ENCODE assay signal across 17 cellular contexts in the genomic region with DNA sequence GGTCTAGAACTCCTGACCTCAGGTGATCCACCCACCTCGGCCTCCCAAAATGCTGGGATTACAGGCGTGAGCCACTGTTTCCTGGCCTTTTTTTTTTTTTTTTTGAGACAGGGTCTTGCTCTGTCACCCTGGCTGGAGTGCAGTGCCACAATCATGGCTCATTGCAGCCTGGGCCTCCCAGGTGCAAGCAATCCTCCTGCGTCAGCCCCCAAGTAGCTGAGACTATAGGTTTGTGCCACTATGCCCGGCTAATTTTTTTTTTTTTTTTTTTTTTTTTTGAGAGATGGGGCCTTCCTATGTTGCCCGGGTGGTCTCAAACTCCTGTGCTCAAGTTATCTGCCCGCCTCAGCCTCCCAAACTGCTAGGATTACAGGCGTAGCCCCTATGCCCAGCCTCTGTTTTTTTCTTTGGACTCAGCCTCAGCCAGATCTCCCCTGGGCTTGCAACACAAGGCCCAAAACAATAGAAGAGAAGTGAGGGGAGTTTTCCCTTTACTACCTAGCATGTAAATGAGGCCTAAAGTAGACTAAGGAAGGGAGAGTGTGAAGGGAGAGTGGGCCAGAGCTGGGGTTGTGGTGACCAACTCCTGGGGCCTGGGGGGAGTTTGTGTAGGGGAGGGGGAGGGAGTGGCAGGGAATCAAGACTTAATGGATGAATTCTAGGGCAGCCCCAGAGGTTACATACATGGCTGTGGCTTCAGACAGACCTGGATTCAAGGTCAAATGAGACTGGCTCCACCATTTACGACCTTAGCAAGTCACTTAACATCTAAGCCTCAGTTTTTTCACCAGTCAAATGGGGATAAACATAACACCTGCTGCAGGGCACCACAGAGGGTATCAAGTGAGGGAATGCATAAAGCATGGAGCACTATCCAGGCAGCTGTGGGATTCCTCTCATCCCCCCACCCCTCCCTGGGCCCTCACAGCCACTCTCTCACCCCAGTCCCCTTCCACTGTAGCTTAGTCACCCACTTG. TPM values are rescaled to one million over a fixed set of nuclear protein-coding genes. Genes with fewer than 3 reads are reported as not detected.
DNase-seq lines count a peak whose midpoint lies in the region; ATAC-seq, FAIRE-seq and TF ChIP-seq lines count a peak whose summit lies in the region.
"Had no signal": no experiment of that assay in that cellular context is flagged by ENCODE, and none has a peak within 500 bp of the region (broad histone marks: within the 10 kb centered on the region; RNA-seq: fewer than 3 reads in every experiment).

No MANE protein-coding gene starts in this region.

- no peaks in the 10 kb centered on the region for H3K9me3 ChIP-seq in GM12878 (replicated peaks; ENCODE audit: control insufficient read depth, insufficient read depth, low read length)
- H3K9me3 ChIP-seq: heart right ventricle had no signal

- peaks cover 23% of the 10 kb centered on the region for H3K79me2 ChIP-seq in GM12878 (ENCODE audit: control insufficient read depth, insufficient read depth, low read length)

- BruUV-seq in GM12878 (replicated peaks; lab: Mats Ljungman, UMichigan) = no TSS peak

- H3K36me3 ChIP-seq in GM12878 (ENCODE audit: control insufficient read depth in 2 of 2, insufficient read depth in 2 of 2, low read length in 1 of 2) = no peaks in the 10 kb centered on the region
- H3K36me3 ChIP-seq: heart right ventricle had no signal

- in situ Hi-C loops in GM12878 (cut with MboI) = no loop called here

- H3K9me3 Mint-ChIP-seq in activated CD4-positive, alpha-beta T cell treated with anti-CD3 and anti-CD28 coated beads, Interleukin-2, amount 10 ng/mL, durations not matched to agents 7 days and 5 days = no peaks in the 10 kb centered on the region
- H3K9me3 Mint-ChIP-seq in stimulated activated memory B cell treated with anti-CD40 and anti-IgM and Interleukin-4, amounts not matched to agents 10 μg/mL and 1 μg/mL and 100 μg/mL, for 72 hours = peaks cover 3% of the 10 kb centered on the region
- H3K9me3 Mint-ChIP-seq: type B pancreatic cell had no signal

- peaks cover 61% of the 10 kb centered on the region for H3K4me1 Mint-ChIP-seq in activated CD4-positive, alpha-beta T cell treated with anti-CD3 and anti-CD28 coated beads, Interleukin-2, amount 10 ng/mL, durations not matched to agents 7 days and 5 days
- peaks cover 76% of the 10 kb centered on the region for H3K4me1 Mint-ChIP-seq in stimulated activated memory B cell treated with anti-CD40 and anti-IgM and Interleukin-4, amounts not matched to agents 10 μg/mL and 1 μg/mL and 100 μg/mL, for 72 hours

- CTCF ChIA-PET in activated CD4-positive, alpha-beta T cell treated with anti-CD3 and anti-CD28 coated beads, Interleukin-2, amount 10 ng/mL, durations not matched to agents 7 days and 5 days (lab: Charles Lee) = interaction anchor here (0.6 to 21.1 kb wide), 7 partner anchors 9 to 146 kb away, joined by 3 to 442 read pairs (median 6); partner anchors contain the start of genes CEP85, SH3BGRL3, UBXN11 and ZNF593
- CTCF ChIA-PET in GM12878 (lab: Yijun Ruan, JAX) = interaction anchor here (0.7 to 11.6 kb wide), 3 partner anchors 8 to 171 kb away, joined by 3 to 879 read pairs (median 4); partner anchors contain the start of gene SH3BGRL3

- H3K27me3 Mint-ChIP-seq in activated CD4-positive, alpha-beta T cell treated with anti-CD3 and anti-CD28 coated beads, Interleukin-2, amount 10 ng/mL, durations not matched to agents 7 days and 5 days = no peaks in the 10 kb centered on the region
- H3K27me3 Mint-ChIP-seq in stimulated activated memory B cell treated with anti-CD40 and anti-IgM and Interleukin-4, amounts not matched to agents 10 μg/mL and 1 μg/mL and 100 μg/mL, for 72 hours = no peaks in the 10 kb centered on the region

- 31% methylated on average over 6 of the region's 8 CpGs for WGBS in GM12878 (ENCODE audit: insufficient coverage, insufficient replicate concordance, low lambda C conversion rate, missing lambda C conversion rate)

- H3K27me3 ChIP-seq in GM12878 (replicated peaks in 1 of 2; ENCODE audit: control insufficient read depth in 2 of 2, insufficient read depth in 2 of 2, low read length in 1 of 2) = no peaks in the 10 kb centered on the region
- H3K27me3 ChIP-seq: heart right ventricle had no signal

- TF ChIP-seq RAD21 in GM12878 (IDR thresholded peaks at IDR 0.05; ENCODE audit: insufficient read depth, low read depth, low read length) = no peak

- peaks cover 56% of the 10 kb centered on the region for H3K4me1 ChIP-seq in GM12878 (ENCODE audit: control insufficient read depth, insufficient read depth, low read length)

- ATAC-seq in GM12878 (0 out of 3 replicates have a peak, but pooled peaks have one; percentile 6), GM18907 (IDR thresholded peaks at IDR 0.05; ENCODE audit: unreplicated experiment) (no peak), HG02623 (IDR thresholded peaks at IDR 0.05; ENCODE audit: unreplicated experiment) (no peak)
- no peak for ATAC-seq in stimulated activated memory B cell treated with anti-CD40 and anti-IgM and Interleukin-4, amounts not matched to agents 10 μg/mL and 1 μg/mL and 100 μg/mL, for 72 hours

- RAD21 ChIA-PET in GM12878 (lab: Charles Lee; ENCODE audit: unreplicated experiment) = interaction anchor here (0.6 to 10.4 kb wide), 7 partner anchors 19 to 146 kb away, joined by 3 to 477 read pairs (median 8); partner anchors contain the start of genes SH3BGRL3 and ZNF593

- no peak overlapping the region for H3K4me3 ChIP-seq in NB4 (ENCODE audit: low read depth, low read length)
- peak overlapping the region; percentile 96; the same call in 1 of the 2 replicates for H3K4me3 ChIP-seq in GM12878
- H3K4me3 ChIP-seq: heart right ventricle had no signal

- peaks cover 32% of the 10 kb centered on the region for H3K36me3 Mint-ChIP-seq in activated CD4-positive, alpha-beta T cell treated with anti-CD3 and anti-CD28 coated beads, Interleukin-2, amount 10 ng/mL, durations not matched to agents 7 days and 5 days (ENCODE audit: low read depth)
- peaks cover 35% of the 10 kb centered on the region for H3K36me3 Mint-ChIP-seq in stimulated activated memory B cell treated with anti-CD40 and anti-IgM and Interleukin-4, amounts not matched to agents 10 μg/mL and 1 μg/mL and 100 μg/mL, for 72 hours
- H3K36me3 Mint-ChIP-seq: type B pancreatic cell had no signal

- FAIRE-seq in GM12878 (lab: Jason Lieb, UNC) = no peak
- FAIRE-seq: H54 had no signal

- H3K9ac ChIP-seq in GM12878 (ENCODE audit: control insufficient read depth, insufficient read depth, low read length) = peak overlapping the region; percentile 48

- no peak for TF ChIP-seq CTCF in NB4 (IDR thresholded peaks at IDR 0.05; ENCODE audit: low read depth, low read length)
- no peak for TF ChIP-seq CTCF in GM12878 (IDR thresholded peaks at IDR 0.05 in 2 of 3, conservative IDR thresholded peaks at IDR 0.05 in 1 of 3; ENCODE audit: control insufficient read depth in 2 of 3, extremely low read depth in 1 of 3, insufficient read depth in 1 of 3, low read depth in 3 of 3, low read length in 3 of 3)

- peak overlapping the region; percentile 89 for H3K27ac Mint-ChIP-seq in activated CD4-positive, alpha-beta T cell treated with anti-CD3 and anti-CD28 coated beads, Interleukin-2, amount 10 ng/mL, durations not matched to agents 7 days and 5 days
- peak overlapping the region; percentile 97 for H3K27ac Mint-ChIP-seq in stimulated activated memory B cell treated with anti-CD40 and anti-IgM and Interleukin-4, amounts not matched to agents 10 μg/mL and 1 μg/mL and 100 μg/mL, for 72 hours
- H3K27ac Mint-ChIP-seq: type B pancreatic cell had no signal

- peak overlapping the region; percentile 57 for H3K4me2 ChIP-seq in GM12878 (ENCODE audit: control insufficient read depth, insufficient read depth)

- no peak for TF ChIP-seq EP300 in GM12878 (IDR thresholded peaks at IDR 0.05; ENCODE audit: borderline replicate concordance in 1 of 2, control insufficient read depth in 1 of 2, low read depth in 2 of 2, low read length in 2 of 2)

- SMC1A ChIA-PET in GM12878 (lab: Charles Lee; ENCODE audit: uncharacterized antibody, unreplicated experiment) = interaction anchor here (0.8 to 14.9 kb wide), 6 partner anchors 9 to 189 kb away, joined by 3 to 474 read pairs (median 22); partner anchors contain the start of genes SH3BGRL3, UBXN11 and ZNF593

- H3K4me3 Mint-ChIP-seq in activated CD4-positive, alpha-beta T cell treated with anti-CD3 and anti-CD28 coated beads, Interleukin-2, amount 10 ng/mL, durations not matched to agents 7 days and 5 days = peak overlapping the region; percentile 80
- H3K4me3 Mint-ChIP-seq in stimulated activated memory B cell treated with anti-CD40 and anti-IgM and Interleukin-4, amounts not matched to agents 10 μg/mL and 1 μg/mL and 100 μg/mL, for 72 hours = peak overlapping the region; percentile 98
- H3K4me3 Mint-ChIP-seq: type B pancreatic cell had no signal

- no peak for DNase-seq in activated CD4-positive, alpha-beta T cell treated with anti-CD3 and anti-CD28 coated beads, Interleukin-2, amount 10 ng/mL, durations not matched to agents 7 days and 5 days
- no peak for DNase-seq in activated CD4-positive, alpha-beta T cell treated with anti-CD3 and anti-CD28 coated beads, Interleukin-2, amount 50 U/mL, for 1 hour
- peak; percentile 23 for DNase-seq in NB4 (ENCODE audit: low read depth)
- no peak for DNase-seq in GM12878 (ENCODE audit: low read depth, low spot score)
- DNase-seq in AG08395 (ENCODE audit: low spot score) = no peak
- DNase-seq: activated gamma-delta T cell, heart right ventricle, NCI-H1417 treated with DMSO at 0.1 percent for 48 hours, NCI-H524 treated with DMSO at 0.1 percent for 48 hours had no signal

- no peaks in the 10 kb centered on the region for H4K20me1 ChIP-seq in GM12878 (ENCODE audit: control insufficient read depth, insufficient read depth)

- peak overlapping the region; percentile 89 for H3K27ac ChIP-seq in GM12878 (ENCODE audit: control insufficient read depth, insufficient read depth)
- H3K27ac ChIP-seq: VCaP had no signal

- POLR2A ChIA-PET in activated CD4-positive, alpha-beta T cell treated with anti-CD3 and anti-CD28 coated beads, Interleukin-2, amount 10 ng/mL, durations not matched to agents 7 days and 5 days (lab: Charles Lee) = interaction anchor here (1.0 kb wide), 1 partner anchor 27 kb away, joined by 4 read pairs; no protein-coding TSS in a partner anchor
- POLR2A ChIA-PET in GM12878 (lab: Charles Lee) = interaction anchor here (0.6 to 10.6 kb wide), 8 partner anchors 9 to 1537 kb away, joined by 3 to 253 read pairs (median 4); partner anchors contain the start of gene UBXN11

- TF ChIP-seq POLR2A in NB4 (IDR thresholded peaks at IDR 0.05; ENCODE audit: extremely low read depth, insufficient read length) (no peak), GM12878 (IDR thresholded peaks at IDR 0.05; ENCODE audit: low read depth, low read length) (no peak)

- intact Hi-C loops in GM12878 (cut with micrococcal nuclease; ENCODE audit: unreplicated experiment) = loop anchor here (5.0 kb wide), 2 partner anchors 79 to 209 kb away; no protein-coding TSS in a partner anchor

- no peak overlapping the region for H2AFZ ChIP-seq in GM12878 (ENCODE audit: control insufficient read depth, low read depth, low read length)

RNA-seq across cellular contexts. Expression of gene CD52, which starts 1.6 kb away (rescaled TPM):
- total RNA-seq in activated CD4-positive, alpha-beta T cell treated with anti-CD3 and anti-CD28 coated beads, Interleukin-2, amount 10 ng/mL, durations not matched to agents 7 days and 5 days = 1,000 to 10,000 TPM; 1,663 to 1,924 TPM
- 30.6 and 34.5 TPM in 2 replicates for total RNA-seq in GM12878 (2013; cell fraction: nucleolus; rRNA removed)
- 237 and 262 TPM in 2 replicates for total RNA-seq in GM12878 (2014; rRNA removed)
- 637 and 673 TPM in 2 replicates for total RNA-seq in GM12878 (2014; rRNA removed; fragmentation: Illumina TruSeq; extraction: Trizol)
- total RNA-seq in GM12878 (2021) = 291 and 301 TPM in 2 replicates
- polyA plus RNA-seq in GM12878 (2011; ENCODE audit: low read depth) = 736 TPM
- 453 and 508 TPM in 2 replicates for polyA plus RNA-seq in GM12878 (2011; rRNA removed)
- polyA plus RNA-seq in GM12878 (2011; cell fraction: cytosol; rRNA removed) = 356 and 918 TPM in 2 replicates
- polyA plus RNA-seq in GM12878 (2011; cell fraction: nucleus; rRNA removed) = 146 and 442 TPM in 2 replicates
- 451 and 734 TPM in 2 replicates for polyA plus RNA-seq in GM12878 (2012)
- 882 and 1,118 TPM in 2 replicates for polyA plus RNA-seq in GM12878 (2014; fragmentation: Illumina TruSeq; extraction: Trizol)
- 1,000 to 10,000 TPM; 2,664 to 2,736 TPM for polyA plus RNA-seq in GM12878 (2014; fragmentation: Nextera tagmentation; extraction: Ambion mirVana)
- polyA plus RNA-seq in GM12878 (2014; rRNA removed) = 488 and 610 TPM in 2 replicates
- polyA plus RNA-seq in GM12878 (2016; fragmentation: Nextera tagmentation; extraction: Ambion mirVana) = 100 to 1,000 TPM; 382 to 390 TPM
- 113 and 183 TPM in 2 replicates for polyA minus RNA-seq in GM12878 (2011; rRNA and poly(A)+ RNA removed)
- polyA minus RNA-seq in GM12878 (2011; cell fraction: cytosol; rRNA and poly(A)+ RNA removed) = 30.9 and 34.6 TPM in 2 replicates
- polyA minus RNA-seq in GM12878 (2011; cell fraction: nucleus; rRNA and poly(A)+ RNA removed) = 33.2 and 36.3 TPM in 2 replicates
- total RNA-seq: A673, chondrocyte had no signal

RNA-seq across cellular contexts. Expression of gene UBXN11, which starts 9.7 kb away (rescaled TPM):
- 10 to 100 TPM; 48.6 to 51.3 TPM for total RNA-seq in activated CD4-positive, alpha-beta T cell treated with anti-CD3 and anti-CD28 coated beads, Interleukin-2, amount 10 ng/mL, durations not matched to agents 7 days and 5 days
- 18.9 and 19.6 TPM in 2 replicates for total RNA-seq in GM12878 (2013; cell fraction: nucleolus; rRNA removed)
- total RNA-seq in GM12878 (2014; rRNA removed) = 8.1 and 8.5 TPM in 2 replicates
- 5.7 and 6.2 TPM in 2 replicates for total RNA-seq in GM12878 (2014; rRNA removed; fragmentation: Illumina TruSeq; extraction: Trizol)
- total RNA-seq in GM12878 (2021) = 16.8 and 19.3 TPM in 2 replicates
- 5.8 TPM for polyA plus RNA-seq in GM12878 (2011; ENCODE audit: low read depth)
- polyA plus RNA-seq in GM12878 (2011; rRNA removed) = 7.6 and 10.8 TPM in 2 replicates
- 13.3 and 16.3 TPM in 2 replicates for polyA plus RNA-seq in GM12878 (2011; cell fraction: cytosol; rRNA removed)
- polyA plus RNA-seq in GM12878 (2011; cell fraction: nucleus; rRNA removed) = 80.9 and 89.2 TPM in 2 replicates
- polyA plus RNA-seq in GM12878 (2012) = 10.6 and 12.1 TPM in 2 replicates
- polyA plus RNA-seq in GM12878 (2014; fragmentation: Illumina TruSeq; extraction: Trizol) = 3.5 and 8.1 TPM in 2 replicates
- polyA plus RNA-seq in GM12878 (2014; fragmentation: Nextera tagmentation; extraction: Ambion mirVana) = 1 to 10 TPM in 1 of 2 experiments, under 1 TPM in 1; 0.32 to 1.2 TPM
- polyA plus RNA-seq in GM12878 (2014; rRNA removed) = 24.3 and 26.5 TPM in 2 replicates
- polyA plus RNA-seq in GM12878 (2016; fragmentation: Nextera tagmentation; extraction: Ambion mirVana) = 10 to 100 TPM; 27.7 to 34.4 TPM
- 7.2 and 7.5 TPM in 2 replicates for polyA minus RNA-seq in GM12878 (2011; rRNA and poly(A)+ RNA removed)
- polyA minus RNA-seq in GM12878 (2011; cell fraction: cytosol; rRNA and poly(A)+ RNA removed) = 3.2 and 3.9 TPM in 2 replicates
- polyA minus RNA-seq in GM12878 (2011; cell fraction: nucleus; rRNA and poly(A)+ RNA removed) = 11.2 and 14.9 TPM in 2 replicates

RNA-seq across cellular contexts. Expression of gene SH3BGRL3, which starts 36.3 kb away (rescaled TPM):
- total RNA-seq in activated CD4-positive, alpha-beta T cell treated with anti-CD3 and anti-CD28 coated beads, Interleukin-2, amount 10 ng/mL, durations not matched to agents 7 days and 5 days = 100 to 1,000 TPM; 606 to 707 TPM
- 9.0 and 9.9 TPM in 2 replicates for total RNA-seq in GM12878 (2013; cell fraction: nucleolus; rRNA removed)
- total RNA-seq in GM12878 (2014; rRNA removed) = 42.6 and 52.9 TPM in 2 replicates
- total RNA-seq in GM12878 (2014; rRNA removed; fragmentation: Illumina TruSeq; extraction: Trizol) = 45.9 and 46.9 TPM in 2 replicates
- 111 and 116 TPM in 2 replicates for total RNA-seq in GM12878 (2021)
- 29.9 TPM for polyA plus RNA-seq in GM12878 (2011; ENCODE audit: low read depth)
- 26.3 and 39.7 TPM in 2 replicates for polyA plus RNA-seq in GM12878 (2011; rRNA removed)
- 57.0 and 59.2 TPM in 2 replicates for polyA plus RNA-seq in GM12878 (2011; cell fraction: cytosol; rRNA removed)
- 25.2 and 28.2 TPM in 2 replicates for polyA plus RNA-seq in GM12878 (2011; cell fraction: nucleus; rRNA removed)
- 86.2 and 109 TPM in 2 replicates for polyA plus RNA-seq in GM12878 (2012)
- 95.2 and 135 TPM in 2 replicates for polyA plus RNA-seq in GM12878 (2014; fragmentation: Illumina TruSeq; extraction: Trizol)
- polyA plus RNA-seq in GM12878 (2014; fragmentation: Nextera tagmentation; extraction: Ambion mirVana) = 100 to 1,000 TPM; 121 to 129 TPM
- 42.3 and 57.1 TPM in 2 replicates for polyA plus RNA-seq in GM12878 (2014; rRNA removed)
- 100 to 1,000 TPM; 344 to 390 TPM for polyA plus RNA-seq in GM12878 (2016; fragmentation: Nextera tagmentation; extraction: Ambion mirVana)
- 52.7 and 67.7 TPM in 2 replicates for polyA minus RNA-seq in GM12878 (2011; rRNA and poly(A)+ RNA removed)
- polyA minus RNA-seq in GM12878 (2011; cell fraction: cytosol; rRNA and poly(A)+ RNA removed) = 38.8 and 41.6 TPM in 2 replicates
- polyA minus RNA-seq in GM12878 (2011; cell fraction: nucleus; rRNA and poly(A)+ RNA removed) = 19.5 and 27.3 TPM in 2 replicates

RNA-seq across cellular contexts. Expression of gene CRYBG2, which starts 37.8 kb away (rescaled TPM):
- total RNA-seq in activated CD4-positive, alpha-beta T cell treated with anti-CD3 and anti-CD28 coated beads, Interleukin-2, amount 10 ng/mL, durations not matched to agents 7 days and 5 days = 1 to 10 TPM; 2.2 to 2.6 TPM
- 0.21 TPM in 1 of 2 replicates, not detected in the other for total RNA-seq in GM12878 (2013; cell fraction: nucleolus; rRNA removed)
- total RNA-seq in GM12878 (2014; rRNA removed) (0.06 TPM in 1 of 2 replicates, not detected in the other), GM12878 (2014; rRNA removed; fragmentation: Illumina TruSeq; extraction: Trizol) (not detected in 2 replicates), GM12878 (2021) (0.03 TPM in 1 of 2 replicates, not detected in the other)
- not detected for polyA plus RNA-seq in GM12878 (2011; ENCODE audit: low read depth)
- polyA plus RNA-seq in GM12878 (2011; rRNA removed) (0.16 and 0.30 TPM in 2 replicates), GM12878 (2014; fragmentation: Illumina TruSeq; extraction: Trizol) (not detected in 2 replicates), GM12878 (2014; fragmentation: Nextera tagmentation; extraction: Ambion mirVana) (not detected), GM12878 (2014; rRNA removed) (0.04 and 0.25 TPM in 2 replicates), GM12878 (2016; fragmentation: Nextera tagmentation; extraction: Ambion mirVana) (1 to 10 TPM in 1 of 2 experiments, under 1 TPM in 1; 0.50 to 1.2 TPM)
- 0.21 and 0.62 TPM in 2 replicates for polyA plus RNA-seq in GM12878 (2011; cell fraction: cytosol; rRNA removed)
- 0.20 and 0.48 TPM in 2 replicates for polyA plus RNA-seq in GM12878 (2011; cell fraction: nucleus; rRNA removed)
- 0.09 TPM in 1 of 2 replicates, not detected in the other for polyA plus RNA-seq in GM12878 (2012)
- not detected in 2 replicates for polyA minus RNA-seq in GM12878 (2011; rRNA and poly(A)+ RNA removed)
- polyA minus RNA-seq in GM12878 (2011; cell fraction: cytosol; rRNA and poly(A)+ RNA removed) = not detected in 2 replicates
- not detected in 2 replicates for polyA minus RNA-seq in GM12878 (2011; cell fraction: nucleus; rRNA and poly(A)+ RNA removed)
- total RNA-seq: A673, chondrocyte had no signal

RNA-seq across cellular contexts. Expression of gene ZNF683, which starts 56.4 kb away (rescaled TPM):
- total RNA-seq in activated CD4-positive, alpha-beta T cell treated with anti-CD3 and anti-CD28 coated beads, Interleukin-2, amount 10 ng/mL, durations not matched to agents 7 days and 5 days = under 1 TPM in 1 of 2 experiments, not detected in 1; 0.17 TPM
- not detected in 2 replicates for total RNA-seq in GM12878 (2013; cell fraction: nucleolus; rRNA removed)
- total RNA-seq in GM12878 (2014; rRNA removed) = not detected in 2 replicates
- total RNA-seq in GM12878 (2014; rRNA removed; fragmentation: Illumina TruSeq; extraction: Trizol) = not detected in 2 replicates
- not detected in 2 replicates for total RNA-seq in GM12878 (2021)
- polyA plus RNA-seq in GM12878 (2011; ENCODE audit: low read depth) = not detected
- not detected in 2 replicates for polyA plus RNA-seq in GM12878 (2011; rRNA removed)
- not detected in 2 replicates for polyA plus RNA-seq in GM12878 (2011; cell fraction: cytosol; rRNA removed)
- not detected in 2 replicates for polyA plus RNA-seq in GM12878 (2011; cell fraction: nucleus; rRNA removed)
- polyA plus RNA-seq in GM12878 (2012) = not detected in 2 replicates
- polyA plus RNA-seq in GM12878 (2014; fragmentation: Illumina TruSeq; extraction: Trizol) = not detected in 2 replicates
- polyA plus RNA-seq in GM12878 (2014; fragmentation: Nextera tagmentation; extraction: Ambion mirVana) = not detected
- polyA plus RNA-seq in GM12878 (2014; rRNA removed) = not detected in 2 replicates
- not detected for polyA plus RNA-seq in GM12878 (2016; fragmentation: Nextera tagmentation; extraction: Ambion mirVana)
- not detected in 2 replicates for polyA minus RNA-seq in GM12878 (2011; rRNA and poly(A)+ RNA removed)
- not detected in 2 replicates for polyA minus RNA-seq in GM12878 (2011; cell fraction: cytosol; rRNA and poly(A)+ RNA removed)
- polyA minus RNA-seq in GM12878 (2011; cell fraction: nucleus; rRNA and poly(A)+ RNA removed) = not detected in 2 replicates
- total RNA-seq: A673, chondrocyte had no signal

Comparison
In these comparisons a context has a peak if more than half of its experiments do, and no peak if none do; other contexts are left out.
1. RNA of gene SH3BGRL3, which starts 36.3 kb away (total RNA-seq): 606 to 707 TPM in activated CD4-positive, alpha-beta T cell treated with anti-CD3 and anti-CD28 coated beads, Interleukin-2, amount 10 ng/mL, durations not matched to agents 7 days and 5 days; 9.0 to 116 TPM in GM12878; every median in the first group is over 4 times any median in the second.